In genomic region chr19:41753159-41753558, GRCh38 we compare ENCODE assay signal across 1 cellular context.
TF ChIP-seq lines count a peak whose summit lies in the region.

No MANE protein-coding gene starts in this region.

TF ChIP-seq in GM23338, 12 proteins besides CTCF, POLR2A, EP300 and RAD21 (continued from another document):
- no peak for TF ChIP-seq REST (IDR thresholded peaks at IDR 0.05; ENCODE audit: unreplicated experiment)
- no peak for TF ChIP-seq CREB1 (CRISPR knock-in tag; IDR thresholded peaks at IDR 0.05; ENCODE audit: low read depth)
- no peak for TF ChIP-seq NANOG (IDR thresholded peaks at IDR 0.05; ENCODE audit: borderline replicate concordance)
- TF ChIP-seq ZNF462 (CRISPR knock-in tag; IDR thresholded peaks at IDR 0.05): no peak
- TF ChIP-seq EZH2phosphoT487 (IDR thresholded peaks at IDR 0.05; ENCODE audit: unreplicated experiment): no peak
